ENCODE assay signal across 12 cellular contexts in genomic region chr15:101020451-101020850, GRCh38.
"Had no signal": no experiment of that assay in that cellular context is flagged by ENCODE, and none has a peak within 500 bp of the region (broad histone marks: within the 10 kb centered on the region; RNA-seq: fewer than 3 reads in every experiment).

No MANE protein-coding gene starts in this region.

- DNase-seq: activated CD4-positive, alpha-beta T cell treated with anti-CD3 and anti-CD28 coated beads for 36 hours; activated gamma-delta T cell treated with Interleukin-2 at 50 U/mL for 16 hours; activated T-cell treated with anti-CD3 and anti-CD28 coated beads, Interleukin-2, amount 50 U/mL, for 4 hours; amniotic stem cell; caudate nucleus; esophagus squamous epithelium; hypothalamus; nephron progenitor cell; stimulated activated CD4-positive, alpha-beta T cell treated with anti-CD3 and anti-CD28 coated beads, Interleukin-1b, Interleukin-23, amount 100 ng/mL, for 48 hours; T-helper 2 cell; thyroid gland had no signal

- ATAC-seq: activated CD4-positive, alpha-beta T cell treated with anti-CD3 and anti-CD28 coated beads for 36 hours; activated T-cell treated with anti-CD3 and anti-CD28 coated beads, Interleukin-2, amount 50 U/mL, for 4 hours had no signal

- H3K27me3 ChIP-seq: esophagus squamous epithelium, thyroid gland had no signal

- H3K27ac Mint-ChIP-seq: activated CD4-positive, alpha-beta T cell treated with anti-CD3 and anti-CD28 coated beads for 36 hours; activated naive CD8-positive, alpha-beta T cell; nephron progenitor cell had no signal

- H3K4me3 Mint-ChIP-seq: activated CD4-positive, alpha-beta T cell treated with anti-CD3 and anti-CD28 coated beads for 36 hours; activated naive CD8-positive, alpha-beta T cell; activated T-cell treated with anti-CD3 and anti-CD28 coated beads, Interleukin-2, amount 50 U/mL, for 4 hours; nephron progenitor cell had no signal

- H3K9me3 ChIP-seq: esophagus squamous epithelium, thyroid gland had no signal

- H3K36me3 Mint-ChIP-seq: activated naive CD8-positive, alpha-beta T cell had no signal

- H3K27ac ChIP-seq: esophagus squamous epithelium, thyroid gland had no signal

- H3K27me3 Mint-ChIP-seq: activated naive CD8-positive, alpha-beta T cell had no signal

- H3K4me3 ChIP-seq: esophagus squamous epithelium, thyroid gland had no signal

- H3K4me1 Mint-ChIP-seq: activated CD4-positive, alpha-beta T cell treated with anti-CD3 and anti-CD28 coated beads for 36 hours had no signal

- H3K9me3 Mint-ChIP-seq: activated T-cell treated with anti-CD3 and anti-CD28 coated beads, Interleukin-2, amount 50 U/mL, for 4 hours; nephron progenitor cell had no signal

- H3K4me1 ChIP-seq: thyroid gland had no signal

- H3K36me3 ChIP-seq: thyroid gland had no signal
